8 cellular contexts compared by ENCODE assay signal in the genomic region with DNA sequence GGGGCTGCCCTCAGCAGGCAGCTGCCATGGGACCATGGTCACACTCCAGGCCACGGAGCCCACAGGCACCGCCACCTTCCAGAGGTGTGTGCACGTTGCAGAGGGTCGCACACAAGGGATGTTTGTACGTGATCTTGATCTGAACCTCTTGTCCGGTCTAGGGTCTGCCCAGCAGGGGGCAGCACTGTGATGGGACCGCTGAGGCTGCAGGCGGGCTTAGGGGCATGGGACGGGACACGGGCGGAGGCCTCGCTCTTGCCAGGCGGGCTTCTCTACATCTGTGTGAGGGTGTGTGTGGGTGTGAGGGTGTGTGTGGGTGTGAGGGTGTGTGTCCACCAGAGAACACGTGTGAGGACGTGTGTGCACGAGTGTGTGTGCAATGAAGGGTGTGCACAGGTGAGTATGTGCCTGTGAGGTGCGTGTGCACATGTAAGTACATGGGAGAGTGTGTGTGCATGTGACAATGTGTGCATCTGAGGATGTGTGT. TPM values are rescaled to one million over a fixed set of nuclear protein-coding genes. Genes with fewer than 3 reads are reported as not detected.
DNase-seq lines count a peak whose midpoint lies in the region; ATAC-seq, FAIRE-seq and TF ChIP-seq lines count a peak whose summit lies in the region.

No MANE protein-coding gene starts in this region.

- H3K27me3 ChIP-seq in bronchial epithelial cell (ENCODE audit: control insufficient read depth, insufficient read depth, low read length) (peaks cover 10% of the 10 kb centered on the region), uterus (peaks cover 0 to 15% of the 10 kb centered on the region in 2 donors)

- H3K36me3 ChIP-seq in bronchial epithelial cell (ENCODE audit: control insufficient read depth, insufficient read depth, low read length), result no peaks in the 10 kb centered on the region
- no peaks in the 10 kb centered on the region for H3K36me3 ChIP-seq in uterus

- H3K4me3 ChIP-seq in WI38 (ENCODE audit: low read depth, low read length), result no peak overlapping the region
- no peak overlapping the region for H3K4me3 ChIP-seq in bronchial epithelial cell (ENCODE audit: low read depth, low read length)
- H3K4me3 ChIP-seq in uterus, result no peak overlapping the region

- H3K4me1 ChIP-seq in uterus, result no peaks in the 10 kb centered on the region

- 0 out of 2 replicates have a peak, but pooled peaks have one; percentile 31 for TF ChIP-seq CTCF in WI38 (IDR thresholded peaks at IDR 0.05; ENCODE audit: low read depth, low read length)
- TF ChIP-seq CTCF in bronchial epithelial cell (IDR thresholded peaks at IDR 0.05; ENCODE audit: insufficient read depth, low read length, severe bottlenecking), result peak; percentile 82
- TF ChIP-seq CTCF in uterus (IDR thresholded peaks at IDR 0.05), result peak in 1 of 4 experiments; percentile 44

- no peak for TF ChIP-seq POLR2A in uterus (IDR thresholded peaks at IDR 0.05)

- peak; percentile 97 for FAIRE-seq in bronchial epithelial cell (lab: Jason Lieb, UNC)

- H3K27ac ChIP-seq in uterus, result no peak overlapping the region

- H3K9me3 ChIP-seq in uterus, result no peaks in the 10 kb centered on the region

- DNase-seq in Right ventricle myocardium inferior (ENCODE audit: missing footprints) (peak; percentile 78), cardiac septum (ENCODE audit: low spot score) (no peak), bronchial epithelial cell (ENCODE audit: low read depth) (peak; percentile 20), lung microvascular endothelial cell (ENCODE audit: low read depth in 2 of 2) (peak; percentile 53 to 73), H4 (ENCODE audit: low spot score) (no peak), uterus (no peak)
- DNase-seq in stimulated activated CD8-positive, alpha-beta memory T cell treated with anti-CD3 and anti-CD28 coated beads, Interleukin-4, amount 100 ng/mL, for 24 hours (ENCODE audit: low read depth), result peak; percentile 55

- intact Hi-C loops in Right ventricle myocardium inferior (cut with DNase I), result loop anchor here (2.0 kb wide), 1 partner anchor 400 kb away; no protein-coding TSS in a partner anchor
- intact Hi-C loops in cardiac septum (cut with DNase I), result loop anchor here (2.0 kb wide), 1 partner anchor 400 kb away; no protein-coding TSS in a partner anchor
- intact Hi-C loops in uterus (cut with DNase I; ENCODE audit: low total_unique reads), result no loop called here

- ATAC-seq in Right ventricle myocardium inferior, result peak; percentile 38

RNA-seq across cellular contexts. Expression of gene CACNA1I, which starts 52.4 kb away (rescaled TPM):
- total RNA-seq in Right ventricle myocardium inferior (not detected), cardiac septum (0.03 TPM), bronchial epithelial cell (not detected in 2 replicates), lung microvascular endothelial cell (not detected in 2 replicates), uterus (under 1 TPM in 2 of 4 donors, not detected in 2; under 0.01 to 0.15 TPM)
- total RNA-seq in H4 (2014; rRNA removed; shearing (Covaris generic)), result 0.19 TPM in 1 of 2 replicates, not detected in the other

Comparison
In these comparisons a context has a peak if more than half of its experiments do, and no peak if none do; other contexts are left out.
1. DNase-seq: peak in Right ventricle myocardium inferior (single experiment), bronchial epithelial cell (single experiment), lung microvascular endothelial cell (2 of 2) and stimulated activated CD8-positive, alpha-beta memory T cell treated with anti-CD3 and anti-CD28 coated beads, Interleukin-4, amount 100 ng/mL, for 24 hours (single experiment); none in cardiac septum (single experiment), H4 (single experiment) and uterus (0 of 2).